Comparison of ENCODE assay signal across 8 cellular contexts in genomic region chr10:75210193-75211006, GRCh38. TPM values are rescaled to one million over a fixed set of nuclear protein-coding genes. Genes with fewer than 3 reads are reported as not detected.
A peak's percentile ranks its signal among the peaks of the same experiment; 100 is the strongest.
DNase-seq lines count a peak whose midpoint lies in the region; ATAC-seq and TF ChIP-seq lines count a peak whose summit lies in the region.

Gene VDAC2 (plus strand): TSS chr10:75210796. CDS start chr10:75211159, 363 bp downstream.

- peak; percentile 10 for TF ChIP-seq CTCF in DND-41 (IDR thresholded peaks at IDR 0.05; ENCODE audit: borderline replicate concordance, extremely low read depth, low read length, poor library complexity, severe bottlenecking)
- no peak for TF ChIP-seq CTCF in fibroblast of pulmonary artery (IDR thresholded peaks at IDR 0.05; ENCODE audit: low read length, missing control alignments)
- no peak for TF ChIP-seq CTCF in nephron progenitor cell (IDR thresholded peaks at IDR 0.05)

- peak within 1 kb of the TSS; percentile 100 for H3K27ac ChIP-seq in DND-41 (ENCODE audit: low read length)

- peak within 1 kb of the TSS; percentile 73 to 95 for H3K4me3 ChIP-seq in DND-41 (ENCODE audit: low read depth in 1 of 2, low read length in 2 of 2)
- peak within 1 kb of the TSS; percentile 94 for H3K4me3 ChIP-seq in fibroblast of pulmonary artery (replicated peaks; ENCODE audit: low read depth, low read length)

- H3K4me3 Mint-ChIP-seq in activated T-helper 2 cell treated with anti-CD3 and anti-CD28 coated beads, Interferon-gamma antibody, Interleukin-2, Interleukin-4, amounts not matched to agents 10 μg/mL and 5 μg/mL and 100 μg/mL, durations not matched to agents 14 hours and 24 hours and 36 hours (ENCODE audit: low read depth), result peak within 1 kb of the TSS; percentile 97
- peak within 1 kb of the TSS; percentile 97 for H3K4me3 Mint-ChIP-seq in nephron progenitor cell
- peak within 1 kb of the TSS; percentile 98 to 100 for H3K4me3 Mint-ChIP-seq in stimulated activated naive CD8-positive, alpha-beta T cell treated with anti-CD3 and anti-CD28 coated beads, Interleukin-15, amount 100 ng/mL, for 72 hours

- H3K4me1 Mint-ChIP-seq in activated T-helper 2 cell treated with anti-CD3 and anti-CD28 coated beads, Interferon-gamma antibody, Interleukin-2, Interleukin-4, amounts not matched to agents 10 μg/mL and 5 μg/mL and 100 μg/mL, durations not matched to agents 14 hours and 24 hours and 36 hours (ENCODE audit: low read depth), result peaks cover 32% of the 10 kb centered on the region
- peaks cover 54% of the 10 kb centered on the region for H3K4me1 Mint-ChIP-seq in nephron progenitor cell
- peaks cover 42% of the 10 kb centered on the region for H3K4me1 Mint-ChIP-seq in stimulated activated naive CD8-positive, alpha-beta T cell treated with anti-CD3 and anti-CD28 coated beads, Interleukin-15, amount 100 ng/mL, for 72 hours

- H3K9ac ChIP-seq in DND-41 (ENCODE audit: low read depth, low read length), result peak within 1 kb of the TSS; percentile 72

- DNase-seq in DND-41 (peak; percentile 93), KG1 (lab: John Stamatoyannopoulos, UW) (peak; percentile 81), RPMI8226 (peak; percentile 87), fibroblast of pulmonary artery (ENCODE audit: low read depth) (peak; percentile 90), nephron progenitor cell (peak; percentile 92)
- DNase-seq in activated T-helper 2 cell treated with anti-CD3 and anti-CD28 coated beads, Interferon-gamma antibody, Interleukin-2, Interleukin-4, amounts not matched to agents 10 μg/mL and 5 μg/mL and 100 μg/mL, durations not matched to agents 14 hours and 24 hours and 36 hours (ENCODE audit: low spot score), result peak; percentile 95
- DNase-seq in stimulated activated naive CD8-positive, alpha-beta T cell treated with anti-CD3 and anti-CD28 coated beads, Interleukin-15, amount 100 ng/mL, for 72 hours, result peak; percentile 94 to 98

- H3K36me3 Mint-ChIP-seq in activated T-helper 2 cell treated with anti-CD3 and anti-CD28 coated beads, Interferon-gamma antibody, Interleukin-2, Interleukin-4, amounts not matched to agents 10 μg/mL and 5 μg/mL and 100 μg/mL, durations not matched to agents 14 hours and 24 hours and 36 hours (ENCODE audit: low read depth), result peaks cover 36% of the 10 kb centered on the region
- peaks cover 31% of the 10 kb centered on the region for H3K36me3 Mint-ChIP-seq in nephron progenitor cell (ENCODE audit: low read depth)

- no peaks in the 10 kb centered on the region for H3K27me3 ChIP-seq in DND-41 (ENCODE audit: insufficient read depth, low read length, poor library complexity)

- peaks cover 33% of the 10 kb centered on the region for H3K4me1 ChIP-seq in DND-41 (ENCODE audit: insufficient read depth, low read length)

- peak within 1 kb of the TSS; percentile 81 for H3K4me2 ChIP-seq in DND-41 (ENCODE audit: insufficient read depth, low read length)

- peaks cover 48% of the 10 kb centered on the region for H3K79me2 ChIP-seq in DND-41 (ENCODE audit: insufficient read depth, low read length)

- peaks cover 16% of the 10 kb centered on the region; the same call in 1 of the 2 replicates for H4K20me1 ChIP-seq in DND-41 (ENCODE audit: insufficient read depth, low read length)

- ATAC-seq in DND-41 (ENCODE audit: insufficient read depth, low read depth), result peak; percentile 81
- ATAC-seq in GM21737 (IDR thresholded peaks at IDR 0.05; ENCODE audit: unreplicated experiment), result peak; percentile 90
- peak; percentile 91 for ATAC-seq in stimulated activated naive CD8-positive, alpha-beta T cell treated with anti-CD3 and anti-CD28 coated beads, Interleukin-15, amount 100 ng/mL, for 72 hours

- peaks cover 35% of the 10 kb centered on the region for H3K36me3 ChIP-seq in DND-41 (ENCODE audit: insufficient read depth, low read length)

- peak within 1 kb of the TSS; percentile 99 for H2AFZ ChIP-seq in DND-41 (ENCODE audit: low read depth, low read length)

- intact Hi-C loops in activated T-helper 2 cell treated with anti-CD3 and anti-CD28 coated beads, Interferon-gamma antibody, Interleukin-2, Interleukin-4, amounts not matched to agents 10 μg/mL and 5 μg/mL and 100 μg/mL, durations not matched to agents 14 hours and 24 hours and 36 hours (cut with micrococcal nuclease), result loop anchor here (1.0 to 5.0 kb wide), 7 partner anchors 20 to 623 kb away; partner anchors contain the start of gene KAT6B

- H3K27me3 Mint-ChIP-seq in activated T-helper 2 cell treated with anti-CD3 and anti-CD28 coated beads, Interferon-gamma antibody, Interleukin-2, Interleukin-4, amounts not matched to agents 10 μg/mL and 5 μg/mL and 100 μg/mL, durations not matched to agents 14 hours and 24 hours and 36 hours (ENCODE audit: low read depth), result no peaks in the 10 kb centered on the region
- peaks cover 6% of the 10 kb centered on the region for H3K27me3 Mint-ChIP-seq in nephron progenitor cell (ENCODE audit: low read depth, poor library complexity)
- H3K27me3 Mint-ChIP-seq in stimulated activated naive CD8-positive, alpha-beta T cell treated with anti-CD3 and anti-CD28 coated beads, Interleukin-15, amount 100 ng/mL, for 72 hours, result no peaks in the 10 kb centered on the region

- peak within 1 kb of the TSS; percentile 100 for H3K27ac Mint-ChIP-seq in activated T-helper 2 cell treated with anti-CD3 and anti-CD28 coated beads, Interferon-gamma antibody, Interleukin-2, Interleukin-4, amounts not matched to agents 10 μg/mL and 5 μg/mL and 100 μg/mL, durations not matched to agents 14 hours and 24 hours and 36 hours
- H3K27ac Mint-ChIP-seq in nephron progenitor cell, result peak within 1 kb of the TSS; percentile 100
- peak within 1 kb of the TSS; percentile 99 to 100 for H3K27ac Mint-ChIP-seq in stimulated activated naive CD8-positive, alpha-beta T cell treated with anti-CD3 and anti-CD28 coated beads, Interleukin-15, amount 100 ng/mL, for 72 hours

- no peaks in the 10 kb centered on the region for H3K9me3 ChIP-seq in DND-41 (ENCODE audit: insufficient read depth, low read length, severe bottlenecking)

- H3K9me3 Mint-ChIP-seq in activated T-helper 2 cell treated with anti-CD3 and anti-CD28 coated beads, Interferon-gamma antibody, Interleukin-2, Interleukin-4, amounts not matched to agents 10 μg/mL and 5 μg/mL and 100 μg/mL, durations not matched to agents 14 hours and 24 hours and 36 hours, result no peaks in the 10 kb centered on the region
- H3K9me3 Mint-ChIP-seq in nephron progenitor cell, result no peaks in the 10 kb centered on the region
- H3K9me3 Mint-ChIP-seq in stimulated activated naive CD8-positive, alpha-beta T cell treated with anti-CD3 and anti-CD28 coated beads, Interleukin-15, amount 100 ng/mL, for 72 hours, result no peaks in the 10 kb centered on the region

RNA-seq across cellular contexts. Expression of gene VDAC2, which starts in this region (rescaled TPM):
- 219 and 221 TPM in 2 replicates for total RNA-seq in activated T-helper 2 cell treated with anti-CD3 and anti-CD28 coated beads, Interferon-gamma antibody, Interleukin-2, Interleukin-4, amounts not matched to agents 10 μg/mL and 5 μg/mL and 100 μg/mL, durations not matched to agents 14 hours and 24 hours and 36 hours

Comparison
In these comparisons a context has a peak if more than half of its experiments do, and no peak if none do; other contexts are left out.
1. Peak in every context shown above with its lines: DNase-seq, ATAC-seq, H3K4me3 ChIP-seq and H3K27ac ChIP-seq.